Comparison of ENCODE assay signal across 9 cellular contexts in genomic region chr5:146291421-146292074, GRCh38. TPM values are rescaled to one million over a fixed set of nuclear protein-coding genes. Genes with fewer than 3 reads are reported as not detected.
DNase-seq lines count a peak whose midpoint lies in the region; ATAC-seq, FAIRE-seq and TF ChIP-seq lines count a peak whose summit lies in the region.
"Had no signal": no experiment of that assay in that cellular context is flagged by ENCODE, and none has a peak within 500 bp of the region (broad histone marks: within the 10 kb centered on the region; RNA-seq: fewer than 3 reads in every experiment).

No MANE protein-coding gene starts in this region.

- peaks cover 4% of the 10 kb centered on the region for H3K36me3 Mint-ChIP-seq in activated CD8-positive, alpha-beta memory T cell treated with anti-CD3 and anti-CD28 coated beads, Interleukin-2, amount 10 ng/mL, durations not matched to agents 7 days and 5 days
- no peaks in the 10 kb centered on the region for H3K36me3 Mint-ChIP-seq in endothelial cell (ENCODE audit: low read depth, unreplicated experiment)
- no peaks in the 10 kb centered on the region for H3K36me3 Mint-ChIP-seq in naive B cell

- H3K4me3 Mint-ChIP-seq in activated CD8-positive, alpha-beta memory T cell treated with anti-CD3 and anti-CD28 coated beads, Interleukin-2, amount 10 ng/mL, durations not matched to agents 7 days and 5 days, result no peak overlapping the region
- H3K4me3 Mint-ChIP-seq in endothelial cell (ENCODE audit: unreplicated experiment) (no peak overlapping the region), naive B cell (no peak overlapping the region)

- peak; percentile 71; the same call in 1 of the 2 replicates for TF ChIP-seq CTCF in Panc1 (IDR thresholded peaks at IDR 0.05)
- peak; percentile 56 for TF ChIP-seq CTCF in endothelial cell (IDR thresholded peaks at IDR 0.05; ENCODE audit: unreplicated experiment)

- POLR2A ChIA-PET in Panc1 (lab: Charles Lee), result no interaction called here

- in situ Hi-C loops in Panc1 (cut with HindIII; ENCODE audit: low pct_unique_long_range_greater_than_20kb, low sequenced_read_pairs), result no loop called here

- no TSS peak for BruUV-seq in Panc1 (replicated peaks; lab: Mats Ljungman, UMichigan)

- peak; percentile 60 for ATAC-seq in activated CD8-positive, alpha-beta memory T cell treated with anti-CD3 and anti-CD28 coated beads, Interleukin-2, amount 10 ng/mL, durations not matched to agents 7 days and 5 days
- ATAC-seq in GM21390 (IDR thresholded peaks at IDR 0.05; ENCODE audit: unreplicated experiment) (peak; percentile 84), Panc1 (peak; percentile 80), naive B cell (ENCODE audit: low read depth in 2 of 2) (peak; percentile 25 to 52)

- H3K27ac ChIP-seq in Panc1 (ENCODE audit: low read length), result no peak overlapping the region

- no peaks in the 10 kb centered on the region for H3K9me3 ChIP-seq in Panc1 (ENCODE audit: control insufficient read depth, insufficient read depth, low read depth, low read length)

- H3K4me3 ChIP-seq in Panc1 (ENCODE audit: low read depth in 2 of 2, low read length in 2 of 2), result no peak overlapping the region

- H3K9me3 Mint-ChIP-seq in activated CD8-positive, alpha-beta memory T cell treated with anti-CD3 and anti-CD28 coated beads, Interleukin-2, amount 10 ng/mL, durations not matched to agents 7 days and 5 days (ENCODE audit: low read depth), result no peaks in the 10 kb centered on the region
- H3K9me3 Mint-ChIP-seq in endothelial cell (ENCODE audit: unreplicated experiment) (no peaks in the 10 kb centered on the region), naive B cell (no peaks in the 10 kb centered on the region)

- no peak overlapping the region for H3K27ac Mint-ChIP-seq in activated CD8-positive, alpha-beta memory T cell treated with anti-CD3 and anti-CD28 coated beads, Interleukin-2, amount 10 ng/mL, durations not matched to agents 7 days and 5 days
- no peak overlapping the region for H3K27ac Mint-ChIP-seq in endothelial cell (ENCODE audit: unreplicated experiment)
- H3K27ac Mint-ChIP-seq in naive B cell, result no peak overlapping the region

- peaks cover 12% of the 10 kb centered on the region for H3K36me3 ChIP-seq in Panc1 (ENCODE audit: control insufficient read depth, insufficient read depth, low read length)

- CTCF ChIA-PET in activated CD8-positive, alpha-beta memory T cell treated with anti-CD3 and anti-CD28 coated beads, Interleukin-2, amount 10 ng/mL, durations not matched to agents 7 days and 5 days (lab: Charles Lee), result interaction anchor here (1.7 kb wide), 1 partner anchor 136 kb away, joined by 6 read pairs; no protein-coding TSS in a partner anchor
- CTCF ChIA-PET in Panc1 (lab: Charles Lee), result no interaction called here

- intact Hi-C loops in Panc1 (cut with micrococcal nuclease; ENCODE audit: unreplicated experiment), result loop anchor here (1.0 kb wide), 1 partner anchor 136 kb away; no protein-coding TSS in a partner anchor

- H3K27me3 ChIP-seq in Panc1 (ENCODE audit: control insufficient read depth, insufficient read depth, low read length), result no peaks in the 10 kb centered on the region

- no peak for FAIRE-seq in HTR-8/SVneo (lab: Jason Lieb, UNC)
- FAIRE-seq: frontal cortex had no signal

- H3K27me3 Mint-ChIP-seq in activated CD8-positive, alpha-beta memory T cell treated with anti-CD3 and anti-CD28 coated beads, Interleukin-2, amount 10 ng/mL, durations not matched to agents 7 days and 5 days, result no peaks in the 10 kb centered on the region
- H3K27me3 Mint-ChIP-seq in endothelial cell (ENCODE audit: unreplicated experiment), result no peaks in the 10 kb centered on the region
- H3K27me3 Mint-ChIP-seq in naive B cell, result no peaks in the 10 kb centered on the region

- H3K4me1 Mint-ChIP-seq in activated CD8-positive, alpha-beta memory T cell treated with anti-CD3 and anti-CD28 coated beads, Interleukin-2, amount 10 ng/mL, durations not matched to agents 7 days and 5 days, result peaks cover 1% of the 10 kb centered on the region
- H3K4me1 Mint-ChIP-seq in endothelial cell (ENCODE audit: unreplicated experiment) (no peaks in the 10 kb centered on the region), naive B cell (no peaks in the 10 kb centered on the region)

- no peak for DNase-seq in activated CD8-positive, alpha-beta memory T cell treated with anti-CD3 and anti-CD28 coated beads, Interleukin-2, amount 10 ng/mL, durations not matched to agents 7 days and 5 days
- no peak for DNase-seq in activated CD8-positive, alpha-beta memory T cell treated with anti-CD3 and anti-CD28 coated beads, Interleukin-2, amount 50 U/mL, for 4 hours
- DNase-seq in HTR-8/SVneo (ENCODE audit: insufficient read length, low spot score) (peak; percentile 41), Panc1 (ENCODE audit: low read depth, low spot score) (peak; percentile 12), endothelial cell (ENCODE audit: low spot score) (peak; percentile 21), naive B cell (peak; percentile 16), ureter (ENCODE audit: low spot score) (no peak)

- H3K4me1 ChIP-seq in Panc1 (ENCODE audit: control insufficient read depth, insufficient read depth, low read length), result no peaks in the 10 kb centered on the region; the same call in 1 of the 2 replicates

RNA-seq across cellular contexts. Expression of gene POU4F3, which starts 47.1 kb away (rescaled TPM):
- under 1 TPM; 0.09 to 0.20 TPM for total RNA-seq in activated CD8-positive, alpha-beta memory T cell treated with anti-CD3 and anti-CD28 coated beads, Interleukin-2, amount 10 ng/mL, durations not matched to agents 7 days and 5 days
- total RNA-seq in Panc1 (2021; ENCODE audit: unreplicated experiment) (0.15 TPM), endothelial cell (ENCODE audit: unreplicated experiment) (0.15 TPM), ureter (0.16 TPM)
- not detected for polyA plus RNA-seq in Panc1 (2012; ENCODE audit: insufficient read length)
- polyA plus RNA-seq in naive B cell (ENCODE audit: low read depth in 6 of 6), result not detected
- total RNA-seq: frontal cortex had no signal

Comparison
In these comparisons a context has a peak if more than half of its experiments do, and no peak if none do; other contexts are left out.
1. DNase-seq: peak in HTR-8/SVneo (single experiment), Panc1 (single experiment), endothelial cell (single experiment) and naive B cell (single experiment); none in activated CD8-positive, alpha-beta memory T cell treated with anti-CD3 and anti-CD28 coated beads, Interleukin-2, amount 10 ng/mL, durations not matched to agents 7 days and 5 days (single experiment), activated CD8-positive, alpha-beta memory T cell treated with anti-CD3 and anti-CD28 coated beads, Interleukin-2, amount 50 U/mL, for 4 hours (single experiment) and ureter (single experiment).
2. Peak in every context shown above with its lines, with median percentiles within 50 percentile points of each other: ATAC-seq.